Comparison of ENCODE assay signal across 30 cellular contexts in the genomic region with DNA sequence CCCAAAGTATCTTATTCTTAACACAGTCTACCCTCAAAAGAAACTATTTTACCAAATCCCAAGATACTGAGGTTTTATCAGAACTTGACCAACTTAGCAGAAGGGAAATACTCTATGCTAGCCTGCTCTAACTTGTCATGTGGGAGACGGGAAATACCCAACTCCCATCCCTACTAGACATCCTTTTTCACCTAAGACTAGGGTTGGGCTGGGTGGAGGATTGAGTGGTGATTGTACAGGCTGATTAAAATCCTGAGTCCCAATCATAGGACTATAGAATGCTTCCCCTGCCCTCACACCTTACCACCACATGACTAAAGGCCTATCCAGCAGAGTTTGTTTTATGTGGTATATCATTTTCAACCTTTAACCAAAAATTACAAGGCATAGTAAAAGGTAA.
"Had no signal": no experiment of that assay in that cellular context is flagged by ENCODE, and none has a peak within 500 bp of the region (broad histone marks: within the 10 kb centered on the region; RNA-seq: fewer than 3 reads in every experiment).

No MANE protein-coding gene starts in this region.

- H3K27ac ChIP-seq: brain microvascular endothelial cell, coronary artery, dorsolateral prefrontal cortex, esophagus muscularis mucosa, gastroesophageal sphincter, heart right ventricle, WERI-Rb-1 had no signal

- H3K4me3 ChIP-seq: coronary artery, dorsolateral prefrontal cortex, esophagus muscularis mucosa, gastroesophageal sphincter, heart right ventricle had no signal

- H3K9me3 ChIP-seq: esophagus muscularis mucosa, gastroesophageal sphincter had no signal

- H3K4me1 ChIP-seq: esophagus muscularis mucosa, gastroesophageal sphincter, heart right ventricle had no signal

- H3K36me3 ChIP-seq: brain microvascular endothelial cell, esophagus muscularis mucosa, gastroesophageal sphincter, heart right ventricle, WERI-Rb-1 had no signal

- DNase-seq: activated B cell treated with CpG ODN at 0.5 μM for 24 hours; activated CD4-positive, alpha-beta T cell treated with anti-CD3 and anti-CD28 coated beads for 48 hours; activated CD4-positive, alpha-beta T cell treated with anti-CD3 and anti-CD28 coated beads, Interleukin-2, amount 50 U/mL, for 1 hour; activated CD4-positive, alpha-beta T cell treated with anti-CD3 and anti-CD28 coated beads, Interleukin-2, amount 50 U/mL, for 48 hours; activated CD8-positive, alpha-beta memory T cell treated with anti-CD3 and anti-CD28 coated beads for 24 hours; activated CD8-positive, alpha-beta T cell treated with anti-CD3 and anti-CD28 coated beads for 36 hours; activated effector memory CD4-positive, alpha-beta T cell treated with Interleukin-2 at 50 U/mL for 16 hours; activated gamma-delta T cell treated with Interleukin-2 at 50 U/mL for 16 hours; activated naive CD4-positive, alpha-beta T cell treated with anti-CD3 and anti-CD28 coated beads, Interleukin-2, amount 50 U/mL, for 16 hours; activated naive CD4-positive, alpha-beta T cell treated with Interleukin-2 at 50 U/mL for 16 hours; activated T-cell treated with anti-CD3 and anti-CD28 coated beads, Interleukin-2, amount 50 U/mL, for 4 hours; amniotic stem cell; anterior cingulate cortex; brain microvascular endothelial cell; dorsolateral prefrontal cortex; effector memory CD4-positive, alpha-beta T cell; endodermal cell; erythroblast; foreskin melanocyte; heart right ventricle; T-helper 1 cell; T-helper 17 cell; T1000; WERI-Rb-1 had no signal

- ATAC-seq: activated CD4-positive, CD25-positive, alpha-beta regulatory T cell treated with anti-CD3 and anti-CD28 coated beads, Interleukin-2, amount 50 U/mL, for 24 hours; activated CD8-positive, alpha-beta T cell treated with anti-CD3 and anti-CD28 coated beads for 36 hours; activated T-cell treated with anti-CD3 and anti-CD28 coated beads, Interleukin-2, amount 50 U/mL, for 4 hours; activated T-helper 17 cell treated with anti-CD3 and anti-CD28 coated beads, Interleukin-2, amount 50 U/mL, for 72 hours; gastroesophageal sphincter; heart right ventricle; T-helper 17 cell had no signal

- FAIRE-seq: astrocyte had no signal

- H3K27me3 ChIP-seq: brain microvascular endothelial cell, esophagus muscularis mucosa, gastroesophageal sphincter, heart right ventricle had no signal
